ENCODE assay signal across 13 cellular contexts in the genomic region with DNA sequence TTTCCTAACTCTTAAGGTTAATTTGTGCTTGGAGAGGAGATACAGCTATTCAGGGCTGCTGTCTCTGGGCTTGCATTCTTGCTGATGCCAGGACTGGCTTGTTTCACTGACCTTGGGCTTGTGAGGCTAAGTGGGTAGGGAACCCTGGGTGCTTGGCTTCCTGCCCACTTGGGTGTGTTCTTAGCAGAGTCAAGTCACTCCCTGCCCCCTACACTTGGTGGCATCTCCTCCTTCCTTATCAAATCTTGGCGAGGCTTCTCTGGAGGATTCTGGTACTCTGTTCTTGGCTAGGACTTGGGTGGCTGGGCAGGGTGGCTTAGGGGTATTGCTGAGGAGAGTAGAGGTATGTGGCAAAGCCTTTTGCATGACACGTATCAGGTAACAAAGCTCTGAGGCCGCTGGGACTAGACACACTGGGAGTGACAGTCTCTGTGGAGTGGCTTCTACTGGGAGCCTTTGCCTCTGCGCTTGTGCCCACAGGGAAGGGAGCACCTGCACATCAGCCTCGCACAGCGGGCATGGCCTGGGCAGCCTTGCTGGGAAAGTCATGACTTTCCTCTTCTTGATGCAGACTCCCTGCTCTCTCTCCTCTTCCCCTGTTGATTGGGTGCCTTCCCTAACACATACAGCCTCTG. TPM values are rescaled to one million over a fixed set of nuclear protein-coding genes. Genes with fewer than 3 reads are reported as not detected.
A peak's percentile ranks its signal among the peaks of the same experiment; 100 is the strongest.
DNase-seq lines count a peak whose midpoint lies in the region; ATAC-seq, FAIRE-seq and TF ChIP-seq lines count a peak whose summit lies in the region.
"Had no signal": no experiment of that assay in that cellular context is flagged by ENCODE, and none has a peak within 500 bp of the region (broad histone marks: within the 10 kb centered on the region; RNA-seq: fewer than 3 reads in every experiment).

No MANE protein-coding gene starts in this region.

- H3K4me1 Mint-ChIP-seq in WTC11, result peaks cover 15% of the 10 kb centered on the region

- TF ChIP-seq CTCF in WTC11 (IDR thresholded peaks at IDR 0.05), result no peak
- TF ChIP-seq CTCF in esophagus muscularis mucosa (IDR thresholded peaks at IDR 0.05), result no peak

- H3K27me3 ChIP-seq in right cardiac atrium (ENCODE audit: control insufficient read depth, insufficient read depth) (no peaks in the 10 kb centered on the region), small intestine (ENCODE audit: control insufficient read depth in 2 of 2, insufficient read depth in 2 of 2, low read length in 2 of 2) (no peaks in the 10 kb centered on the region), esophagus muscularis mucosa (no peaks in the 10 kb centered on the region)
- H3K27me3 ChIP-seq: suprapubic skin had no signal

- intact Hi-C loops in right cardiac atrium (cut with DNase I) (no loop called here), esophagus muscularis mucosa (cut with DNase I) (no loop called here)

- no peak for TF ChIP-seq EP300 in esophagus muscularis mucosa (IDR thresholded peaks at IDR 0.05)

- POLR2A ChIA-PET in WTC11 (lab: Charles Lee), result no interaction called here

- peak overlapping the region; percentile 15; the same call in 1 of the 2 replicates for H3K27ac Mint-ChIP-seq in WTC11
- H3K27ac Mint-ChIP-seq: activated naive CD4-positive, alpha-beta T cell treated with anti-CD3 and anti-CD28 coated beads, Interleukin-2, amount 50 U/mL, for 72 hours had no signal

- peak overlapping the region; percentile 86 for H3K27ac ChIP-seq in right cardiac atrium (ENCODE audit: low read length)
- no peak overlapping the region for H3K27ac ChIP-seq in small intestine (ENCODE audit: low read depth in 1 of 2, low read length in 1 of 2)
- no peak overlapping the region for H3K27ac ChIP-seq in esophagus muscularis mucosa (replicated peaks in 1 of 4)
- H3K27ac ChIP-seq: suprapubic skin had no signal

- H3K36me3 Mint-ChIP-seq in WTC11, result peaks cover 19% of the 10 kb centered on the region

- no peaks in the 10 kb centered on the region for H3K36me3 ChIP-seq in small intestine (ENCODE audit: control insufficient read depth in 2 of 2, insufficient read depth in 2 of 2, low read length in 2 of 2)
- peaks cover 0 to 6% (median 0%) of the 10 kb centered on the region in 4 donors for H3K36me3 ChIP-seq in esophagus muscularis mucosa
- H3K36me3 ChIP-seq: suprapubic skin had no signal

- no peak overlapping the region for H3K4me3 Mint-ChIP-seq in WTC11

- no peak for FAIRE-seq in small intestine (lab: Jason Lieb, UNC)

- DNase-seq in NCI-H2107 treated with DMSO at 0.1 percent for 48 hours (lab: John Stamatoyannopoulos, UW; ENCODE audit: unreplicated experiment) (peak; percentile 48), NCI-H2107 (lab: John Stamatoyannopoulos, UW) (no peak), WTC11 (ENCODE audit: low spot score) (no peak), right cardiac atrium (peak; percentile 53 to 81 (median 74)), small intestine (peak; percentile 77), NCI-H526 treated with DMSO at 0.1 percent for 48 hours (lab: John Stamatoyannopoulos, UW) (no peak), esophagus muscularis mucosa (ENCODE audit: extremely low spot score) (no peak)
- DNase-seq: activated CD4-positive, alpha-beta T cell treated with anti-CD3 and anti-CD28 coated beads, Interleukin-2, amount 50 U/mL, for 4 hours; MV-4-11; NCI-H82 had no signal

- ATAC-seq in WTC11, result no peak
- peak; percentile 42 to 62 for ATAC-seq in right cardiac atrium
- no peak for ATAC-seq in GM21360 (IDR thresholded peaks at IDR 0.05; ENCODE audit: unreplicated experiment)
- ATAC-seq: activated naive CD4-positive, alpha-beta T cell treated with anti-CD3 and anti-CD28 coated beads, Interleukin-2, amount 50 U/mL, for 72 hours had no signal

- 71% methylated on average over 6 of the region's 6 CpGs for WGBS in right cardiac atrium
- WGBS in small intestine, 3 donors, result 66 to 86% (median 85%) methylated on average over 6 of the region's 6 CpGs
- 97% methylated on average over 6 of the region's 6 CpGs for WGBS in esophagus muscularis mucosa

- H3K4me1 ChIP-seq in right cardiac atrium (ENCODE audit: control insufficient read depth, insufficient read depth, low read length) (peaks cover 12% of the 10 kb centered on the region), small intestine (ENCODE audit: control insufficient read depth in 2 of 2, insufficient read depth in 1 of 2, low read depth in 1 of 2, low read length in 1 of 2) (no peaks in the 10 kb centered on the region), esophagus muscularis mucosa (peaks cover 0 to 6% (median 0%) of the 10 kb centered on the region in 4 donors)

- no peak overlapping the region for H3K4me3 ChIP-seq in right cardiac atrium (ENCODE audit: low read length)
- H3K4me3 ChIP-seq in small intestine (ENCODE audit: low read depth in 1 of 2, low read length in 2 of 2), result no peak overlapping the region
- no peak overlapping the region for H3K4me3 ChIP-seq in esophagus muscularis mucosa
- H3K4me3 ChIP-seq: suprapubic skin had no signal

- no peaks in the 10 kb centered on the region for H3K27me3 Mint-ChIP-seq in WTC11 (ENCODE audit: low read depth)

- no peak for TF ChIP-seq POLR2A in esophagus muscularis mucosa (IDR thresholded peaks at IDR 0.05; ENCODE audit: low read depth)

- CTCF ChIA-PET in WTC11 (lab: Charles Lee), result interaction anchor here (0.7 kb wide), 1 partner anchor 8 kb away, joined by 4 read pairs; no protein-coding TSS in a partner anchor

- H3K9me3 ChIP-seq in right cardiac atrium (ENCODE audit: control insufficient read depth, low read length), result no peaks in the 10 kb centered on the region
- no peaks in the 10 kb centered on the region for H3K9me3 ChIP-seq in small intestine (ENCODE audit: control insufficient read depth, low read depth)
- no peaks in the 10 kb centered on the region for H3K9me3 ChIP-seq in esophagus muscularis mucosa
- H3K9me3 ChIP-seq: suprapubic skin had no signal

- no peaks in the 10 kb centered on the region for H3K9me3 Mint-ChIP-seq in WTC11
- H3K9me3 Mint-ChIP-seq: activated naive CD4-positive, alpha-beta T cell treated with anti-CD3 and anti-CD28 coated beads, Interleukin-2, amount 50 U/mL, for 72 hours had no signal

TF ChIP-seq in WTC11, 78 proteins besides CTCF, POLR2A, EP300 and RAD21 (continues in another document):
- TF ChIP-seq, protein P1, sequence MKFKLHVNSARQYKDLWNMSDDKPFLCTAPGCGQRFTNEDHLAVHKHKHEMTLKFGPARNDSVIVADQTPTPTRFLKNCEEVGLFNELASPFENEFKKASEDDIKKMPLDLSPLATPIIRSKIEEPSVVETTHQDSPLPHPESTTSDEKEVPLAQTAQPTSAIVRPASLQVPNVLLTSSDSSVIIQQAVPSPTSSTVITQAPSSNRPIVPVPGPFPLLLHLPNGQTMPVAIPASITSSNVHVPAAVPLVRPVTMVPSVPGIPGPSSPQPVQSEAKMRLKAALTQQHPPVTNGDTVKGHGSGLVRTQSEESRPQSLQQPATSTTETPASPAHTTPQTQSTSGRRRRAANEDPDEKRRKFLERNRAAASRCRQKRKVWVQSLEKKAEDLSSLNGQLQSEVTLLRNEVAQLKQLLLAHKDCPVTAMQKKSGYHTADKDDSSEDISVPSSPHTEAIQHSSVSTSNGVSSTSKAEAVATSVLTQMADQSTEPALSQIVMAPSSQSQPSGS (CRISPR knock-in tag; IDR thresholded peaks at IDR 0.05; ENCODE audit: borderline replicate concordance, low read depth), result no peak
- TF ChIP-seq RORB (CRISPR knock-in tag; IDR thresholded peaks at IDR 0.05) (no peak), PREB (CRISPR knock-in tag; IDR thresholded peaks at IDR 0.05; ENCODE audit: borderline replicate concordance) (no peak), ATF3 (CRISPR knock-in tag; conservative IDR thresholded peaks at IDR 0.05) (no peak), ELF4 (CRISPR knock-in tag; IDR thresholded peaks at IDR 0.05; ENCODE audit: low read depth) (no peak), FOXK1 (CRISPR knock-in tag; IDR thresholded peaks at IDR 0.05) (no peak), NR1H2 (CRISPR knock-in tag; IDR thresholded peaks at IDR 0.05) (no peak), ZNF423 (CRISPR knock-in tag; IDR thresholded peaks at IDR 0.05) (no peak), ZMAT4 (CRISPR knock-in tag; IDR thresholded peaks at IDR 0.05) (no peak)
- TF ChIP-seq, protein P2, sequence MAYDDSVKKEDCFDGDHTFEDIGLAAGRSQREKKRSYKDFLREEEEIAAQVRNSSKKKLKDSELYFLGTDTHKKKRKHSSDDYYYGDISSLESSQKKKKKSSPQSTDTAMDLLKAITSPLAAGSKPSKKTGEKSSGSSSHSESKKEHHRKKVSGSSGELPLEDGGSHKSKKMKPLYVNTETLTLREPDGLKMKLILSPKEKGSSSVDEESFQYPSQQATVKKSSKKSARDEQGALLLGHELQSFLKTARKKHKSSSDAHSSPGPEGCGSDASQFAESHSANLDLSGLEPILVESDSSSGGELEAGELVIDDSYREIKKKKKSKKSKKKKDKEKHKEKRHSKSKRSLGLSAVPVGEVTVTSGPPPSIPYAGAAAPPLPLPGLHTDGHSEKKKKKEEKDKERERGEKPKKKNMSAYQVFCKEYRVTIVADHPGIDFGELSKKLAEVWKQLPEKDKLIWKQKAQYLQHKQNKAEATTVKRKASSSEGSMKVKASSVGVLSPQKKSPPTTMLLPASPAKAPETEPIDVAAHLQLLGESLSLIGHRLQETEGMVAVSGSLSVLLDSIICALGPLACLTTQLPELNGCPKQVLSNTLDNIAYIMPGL (CRISPR knock-in tag; IDR thresholded peaks at IDR 0.05), result no peak

RNA-seq across cellular contexts. Expression of gene CHCHD6, which starts 41.8 kb away (rescaled TPM):
- total RNA-seq in WTC11 (2021) (40.9 to 54.7 TPM (median 50.7 TPM) in 3 replicates), right cardiac atrium (10 to 100 TPM in 1 of 4 donors, 1 to 10 TPM in 3; 7.1 to 10.5 (median 8.6) TPM), esophagus muscularis mucosa (10 to 100 TPM; 10.3 to 13.4 (median 12.1) TPM)
- polyA plus RNA-seq in right cardiac atrium (9.3 TPM), small intestine (10 to 100 TPM in 1 of 3 donors, 1 to 10 TPM in 2; 2.2 to 15.0 (median 5.7) TPM)

Comparison
In these comparisons a context has a peak if more than half of its experiments do, and no peak if none do; other contexts are left out.
1. DNase-seq: peak in NCI-H2107 treated with DMSO at 0.1 percent for 48 hours (single experiment), right cardiac atrium (3 of 3) and small intestine (single experiment); none in NCI-H2107 (single experiment), WTC11 (single experiment), NCI-H526 treated with DMSO at 0.1 percent for 48 hours (single experiment) and esophagus muscularis mucosa (single experiment).
2. ATAC-seq: peak in right cardiac atrium (2 of 2); none in WTC11 (single experiment) and GM21360 (single experiment).